In the genomic region with DNA sequence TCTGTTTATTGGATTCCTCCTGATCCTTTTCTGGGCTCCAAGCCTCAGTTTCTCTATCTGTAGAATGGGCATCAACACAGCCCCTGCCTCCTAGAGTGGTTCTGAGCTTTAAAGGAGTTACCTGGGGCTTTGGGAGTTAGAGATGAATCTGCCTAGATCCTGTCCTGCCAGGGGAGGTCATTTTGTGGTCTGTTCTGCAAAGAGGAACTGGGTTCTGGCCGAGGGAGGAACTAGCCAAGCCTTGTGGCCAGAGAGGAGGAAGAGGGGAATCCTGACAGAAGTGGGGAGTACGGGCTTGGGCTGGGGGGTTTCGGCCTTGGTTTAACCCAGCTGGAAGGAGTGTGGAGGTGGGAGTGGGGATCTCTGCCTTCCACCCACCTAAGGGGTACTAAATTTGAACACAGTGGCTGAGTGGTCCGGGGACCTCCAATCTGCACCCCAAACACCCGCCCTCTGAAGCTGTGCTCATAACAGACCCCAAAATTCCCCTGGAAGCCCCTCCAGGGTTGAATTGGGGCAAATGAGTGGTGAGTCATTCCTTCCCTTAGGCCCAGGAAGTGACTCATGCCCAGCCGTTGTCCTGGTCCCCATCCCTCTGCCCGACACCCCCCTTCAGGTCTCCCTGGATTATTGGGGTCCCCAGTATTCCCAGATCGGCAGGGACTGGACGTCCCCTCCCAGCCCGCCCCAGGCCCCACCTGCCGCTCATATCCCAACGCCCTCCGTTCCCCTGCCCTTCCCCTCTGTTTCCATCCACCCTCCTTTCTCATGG, we compare ENCODE assay signal across 1 cellular context.
TF ChIP-seq lines count a peak whose summit lies in the region.

No MANE protein-coding gene starts in this region.

TF ChIP-seq in HEK293, 187 proteins besides CTCF, POLR2A, EP300 and RAD21 (continued from another document):
- TF ChIP-seq, protein P1, sequence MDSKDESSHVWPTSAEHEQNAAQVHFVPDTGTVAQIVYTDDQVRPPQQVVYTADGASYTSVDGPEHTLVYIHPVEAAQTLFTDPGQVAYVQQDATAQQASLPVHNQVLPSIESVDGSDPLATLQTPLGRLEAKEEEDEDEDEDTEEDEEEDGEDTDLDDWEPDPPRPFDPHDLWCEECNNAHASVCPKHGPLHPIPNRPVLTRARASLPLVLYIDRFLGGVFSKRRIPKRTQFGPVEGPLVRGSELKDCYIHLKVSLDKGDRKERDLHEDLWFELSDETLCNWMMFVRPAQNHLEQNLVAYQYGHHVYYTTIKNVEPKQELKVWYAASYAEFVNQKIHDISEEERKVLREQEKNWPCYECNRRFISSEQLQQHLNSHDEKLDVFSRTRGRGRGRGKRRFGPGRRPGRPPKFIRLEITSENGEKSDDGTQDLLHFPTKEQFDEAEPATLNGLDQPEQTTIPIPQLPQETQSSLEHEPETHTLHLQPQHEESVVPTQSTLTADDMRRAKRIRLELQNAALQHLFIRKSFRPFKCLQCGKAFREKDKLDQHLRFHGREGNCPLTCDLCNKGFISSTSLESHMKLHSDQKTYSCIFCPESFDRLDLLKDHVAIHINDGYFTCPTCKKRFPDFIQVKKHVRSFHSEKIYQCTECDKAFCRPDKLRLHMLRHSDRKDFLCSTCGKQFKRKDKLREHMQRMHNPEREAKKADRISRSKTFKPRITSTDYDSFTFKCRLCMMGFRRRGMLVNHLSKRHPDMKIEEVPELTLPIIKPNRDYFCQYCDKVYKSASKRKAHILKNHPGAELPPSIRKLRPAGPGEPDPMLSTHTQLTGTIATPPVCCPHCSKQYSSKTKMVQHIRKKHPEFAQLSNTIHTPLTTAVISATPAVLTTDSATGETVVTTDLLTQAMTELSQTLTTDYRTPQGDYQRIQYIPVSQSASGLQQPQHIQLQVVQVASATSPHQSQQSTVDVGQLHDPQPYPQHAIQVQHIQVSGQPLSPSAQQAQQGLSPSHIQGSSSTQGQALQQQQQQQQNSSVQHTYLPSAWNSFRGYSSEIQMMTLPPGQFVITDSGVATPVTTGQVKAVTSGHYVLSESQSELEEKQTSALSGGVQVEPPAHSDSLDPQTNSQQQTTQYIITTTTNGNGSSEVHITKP (tag by site-specific recombination; IDR thresholded peaks at IDR 0.05): peak; percentile 71
- 0 out of 2 replicates have a peak, but pooled peaks have one; percentile 15 for TF ChIP-seq SP7 (tag by site-specific recombination; IDR thresholded peaks at IDR 0.05)
- TF ChIP-seq, protein P2, sequence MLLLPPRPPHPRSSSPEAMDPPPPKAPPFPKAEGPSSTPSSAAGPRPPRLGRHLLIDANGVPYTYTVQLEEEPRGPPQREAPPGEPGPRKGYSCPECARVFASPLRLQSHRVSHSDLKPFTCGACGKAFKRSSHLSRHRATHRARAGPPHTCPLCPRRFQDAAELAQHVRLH (tag by site-specific recombination; IDR thresholded peaks at IDR 0.05): peak; percentile 38; the same call in 1 of the 2 replicates
- TF ChIP-seq, protein P3, sequence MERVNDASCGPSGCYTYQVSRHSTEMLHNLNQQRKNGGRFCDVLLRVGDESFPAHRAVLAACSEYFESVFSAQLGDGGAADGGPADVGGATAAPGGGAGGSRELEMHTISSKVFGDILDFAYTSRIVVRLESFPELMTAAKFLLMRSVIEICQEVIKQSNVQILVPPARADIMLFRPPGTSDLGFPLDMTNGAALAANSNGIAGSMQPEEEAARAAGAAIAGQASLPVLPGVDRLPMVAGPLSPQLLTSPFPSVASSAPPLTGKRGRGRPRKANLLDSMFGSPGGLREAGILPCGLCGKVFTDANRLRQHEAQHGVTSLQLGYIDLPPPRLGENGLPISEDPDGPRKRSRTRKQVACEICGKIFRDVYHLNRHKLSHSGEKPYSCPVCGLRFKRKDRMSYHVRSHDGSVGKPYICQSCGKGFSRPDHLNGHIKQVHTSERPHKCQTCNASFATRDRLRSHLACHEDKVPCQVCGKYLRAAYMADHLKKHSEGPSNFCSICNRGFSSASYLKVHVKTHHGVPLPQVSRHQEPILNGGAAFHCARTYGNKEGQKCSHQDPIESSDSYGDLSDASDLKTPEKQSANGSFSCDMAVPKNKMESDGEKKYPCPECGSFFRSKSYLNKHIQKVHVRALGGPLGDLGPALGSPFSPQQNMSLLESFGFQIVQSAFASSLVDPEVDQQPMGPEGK (tag by site-specific recombination; IDR thresholded peaks at IDR 0.05): peak; percentile 73; the same call in 1 of the 2 replicates
- TF ChIP-seq, protein P4, sequence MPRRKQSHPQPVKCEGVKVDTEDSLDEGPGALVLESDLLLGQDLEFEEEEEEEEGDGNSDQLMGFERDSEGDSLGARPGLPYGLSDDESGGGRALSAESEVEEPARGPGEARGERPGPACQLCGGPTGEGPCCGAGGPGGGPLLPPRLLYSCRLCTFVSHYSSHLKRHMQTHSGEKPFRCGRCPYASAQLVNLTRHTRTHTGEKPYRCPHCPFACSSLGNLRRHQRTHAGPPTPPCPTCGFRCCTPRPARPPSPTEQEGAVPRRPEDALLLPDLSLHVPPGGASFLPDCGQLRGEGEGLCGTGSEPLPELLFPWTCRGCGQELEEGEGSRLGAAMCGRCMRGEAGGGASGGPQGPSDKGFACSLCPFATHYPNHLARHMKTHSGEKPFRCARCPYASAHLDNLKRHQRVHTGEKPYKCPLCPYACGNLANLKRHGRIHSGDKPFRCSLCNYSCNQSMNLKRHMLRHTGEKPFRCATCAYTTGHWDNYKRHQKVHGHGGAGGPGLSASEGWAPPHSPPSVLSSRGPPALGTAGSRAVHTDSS (tag by site-specific recombination; IDR thresholded peaks at IDR 0.05): no peak
- no peak for TF ChIP-seq ZNF155 (tag by site-specific recombination; IDR thresholded peaks at IDR 0.05)
- TF ChIP-seq KLF9 (tag by site-specific recombination; IDR thresholded peaks at IDR 0.05; ENCODE audit: low read depth): no peak
- TF ChIP-seq, protein P5, sequence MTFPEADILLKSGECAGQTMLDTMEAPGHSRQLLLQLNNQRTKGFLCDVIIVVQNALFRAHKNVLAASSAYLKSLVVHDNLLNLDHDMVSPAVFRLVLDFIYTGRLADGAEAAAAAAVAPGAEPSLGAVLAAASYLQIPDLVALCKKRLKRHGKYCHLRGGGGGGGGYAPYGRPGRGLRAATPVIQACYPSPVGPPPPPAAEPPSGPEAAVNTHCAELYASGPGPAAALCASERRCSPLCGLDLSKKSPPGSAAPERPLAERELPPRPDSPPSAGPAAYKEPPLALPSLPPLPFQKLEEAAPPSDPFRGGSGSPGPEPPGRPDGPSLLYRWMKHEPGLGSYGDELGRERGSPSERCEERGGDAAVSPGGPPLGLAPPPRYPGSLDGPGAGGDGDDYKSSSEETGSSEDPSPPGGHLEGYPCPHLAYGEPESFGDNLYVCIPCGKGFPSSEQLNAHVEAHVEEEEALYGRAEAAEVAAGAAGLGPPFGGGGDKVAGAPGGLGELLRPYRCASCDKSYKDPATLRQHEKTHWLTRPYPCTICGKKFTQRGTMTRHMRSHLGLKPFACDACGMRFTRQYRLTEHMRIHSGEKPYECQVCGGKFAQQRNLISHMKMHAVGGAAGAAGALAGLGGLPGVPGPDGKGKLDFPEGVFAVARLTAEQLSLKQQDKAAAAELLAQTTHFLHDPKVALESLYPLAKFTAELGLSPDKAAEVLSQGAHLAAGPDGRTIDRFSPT (tag by site-specific recombination; IDR thresholded peaks at IDR 0.05): peak; percentile 57; the same call in 1 of the 2 replicates
- TF ChIP-seq SCRT2 (tag by site-specific recombination; IDR thresholded peaks at IDR 0.05): no peak
- peak; percentile 29; the same call in 1 of the 2 replicates for TF ChIP-seq ZNF335 (tag by site-specific recombination; conservative IDR thresholded peaks at IDR 0.05)
